15 cellular contexts compared by ENCODE assay signal in genomic region chr3:24591661-24592555, GRCh38.
DNase-seq lines count a peak whose midpoint lies in the region; ATAC-seq, FAIRE-seq and TF ChIP-seq lines count a peak whose summit lies in the region.
"Had no signal": no experiment of that assay in that cellular context is flagged by ENCODE, and none has a peak within 500 bp of the region (broad histone marks: within the 10 kb centered on the region; RNA-seq: fewer than 3 reads in every experiment).

No MANE protein-coding gene starts in this region.

- CTCF ChIA-PET in A549 (lab: Yijun Ruan, JAX), result interaction anchor here (0.5 to 1.3 kb wide), 2 partner anchors 88 to 327 kb away, joined by 3 read pairs; no protein-coding TSS in a partner anchor
- CTCF ChIA-PET in HEK293 (lab: Yijun Ruan, JAX), result interaction anchor here (1.0 kb wide), 1 partner anchor 9 kb away, joined by 3 read pairs; no protein-coding TSS in a partner anchor

- no peak for TF ChIP-seq POLR2A in A549 (IDR thresholded peaks at IDR 0.05; ENCODE audit: low read length)

- 40% methylated on average over 5 of the region's 5 CpGs for WGBS in A549 (ENCODE audit: missing lambda C conversion rate)
- WGBS in hepatocyte (ENCODE audit: low lambda C conversion rate, missing lambda C conversion rate), result 74% methylated on average over 5 of the region's 5 CpGs

- H3K79me2 ChIP-seq in hepatocyte, result no peaks in the 10 kb centered on the region

- no peaks in the 10 kb centered on the region for H3K27me3 ChIP-seq in hepatocyte
- H3K27me3 ChIP-seq: tibial artery had no signal

- H3K36me3 ChIP-seq in HEK293 (ENCODE audit: control insufficient read depth in 2 of 2, insufficient read depth in 1 of 2, low read length in 2 of 2) (no peaks in the 10 kb centered on the region), hepatocyte (replicated peaks; ENCODE audit: insufficient read depth, low read depth) (no peaks in the 10 kb centered on the region)
- H3K36me3 ChIP-seq: tibial artery had no signal

- TF ChIP-seq CTCF in A549 (IDR thresholded peaks at IDR 0.05), result no peak
- no peak for TF ChIP-seq CTCF in HEK293 (tag by site-specific recombination; IDR thresholded peaks at IDR 0.05)
- no peak for TF ChIP-seq CTCF in hepatocyte (IDR thresholded peaks at IDR 0.05; ENCODE audit: poor library complexity)

- no peak overlapping the region for H2AFZ ChIP-seq in hepatocyte

- POLR2A ChIA-PET in A549 (lab: Yijun Ruan, JAX) (no interaction called here), HEK293 (lab: Yijun Ruan, JAX) (no interaction called here)

- H3K4me2 ChIP-seq in A549 (peak overlapping the region; percentile 43), hepatocyte (peak overlapping the region; percentile 6)

- peaks cover 34% of the 10 kb centered on the region for H3K4me1 ChIP-seq in A549
- H3K4me1 ChIP-seq in HEK293 (ENCODE audit: control insufficient read depth, insufficient read depth, low read length), result no peaks in the 10 kb centered on the region
- peaks cover 41% of the 10 kb centered on the region for H3K4me1 ChIP-seq in hepatocyte (ENCODE audit: insufficient read depth)

- no peaks in the 10 kb centered on the region for H4K20me1 ChIP-seq in hepatocyte (ENCODE audit: insufficient read depth, poor library complexity, severe bottlenecking)

- H3K27ac ChIP-seq in A549, result peak overlapping the region in 1 of 2 experiments; percentile 57; a peak in 1 of 6 replicates
- no peak overlapping the region for H3K27ac ChIP-seq in HEK293 (ENCODE audit: extremely low read depth, low read depth, low read length)
- H3K27ac ChIP-seq in hepatocyte, result peak overlapping the region; percentile 89
- H3K27ac ChIP-seq: tibial artery had no signal

- FAIRE-seq in A549 (lab: Jason Lieb, UNC), result no peak
- FAIRE-seq: GM19239, H54 had no signal

- H3K9me2 ChIP-seq in hepatocyte (replicated peaks; ENCODE audit: insufficient read depth), result no peaks in the 10 kb centered on the region

- DNase-seq in A549 (ENCODE audit: low read depth in 1 of 2, low spot score in 1 of 2), result peak in 1 of 2 experiments; percentile 53
- DNase-seq in SW480 (ENCODE audit: low spot score), result peak; percentile 39
- no peak for DNase-seq in hepatocyte (ENCODE audit: low spot score)
- DNase-seq in retina, result no peak
- no peak for DNase-seq in NK-92 (lab: John Stamatoyannopoulos, UW; ENCODE audit: unreplicated experiment)
- DNase-seq: activated CD8-positive, alpha-beta T cell treated with anti-CD3 and anti-CD28 coated beads for 36 hours; DMS79 treated with DMSO at 0.1 percent for 48 hours; nucleus accumbens; SHP77 treated with DMSO at 0.1 percent for 48 hours; tibial artery had no signal

- TF ChIP-seq RAD21 in A549 (conservative IDR thresholded peaks at IDR 0.05 in 1 of 2, IDR thresholded peaks at IDR 0.05 in 1 of 2), result no peak

- TF ChIP-seq EP300 in A549 (IDR thresholded peaks at IDR 0.05), result no peak

- peak; percentile 68 to 87 for ATAC-seq in A549
- ATAC-seq in HG02884 (IDR thresholded peaks at IDR 0.05; ENCODE audit: unreplicated experiment), result no peak
- ATAC-seq in HG02840 (IDR thresholded peaks at IDR 0.05; ENCODE audit: low FRiP score, unreplicated experiment), result no peak
- ATAC-seq: activated CD8-positive, alpha-beta T cell treated with anti-CD3 and anti-CD28 coated beads for 36 hours had no signal

- H3K9me3 ChIP-seq in A549 (no peaks in the 10 kb centered on the region), HEK293 (ENCODE audit: control insufficient read depth, insufficient read depth, low read depth, low read length) (no peaks in the 10 kb centered on the region), hepatocyte (ENCODE audit: low read depth) (no peaks in the 10 kb centered on the region)
- H3K9me3 ChIP-seq: tibial artery had no signal

- H3K4me3 ChIP-seq in A549, result no peak overlapping the region
- no peak overlapping the region for H3K4me3 ChIP-seq in HEK293 (ENCODE audit: low read depth, low read length)
- no peak overlapping the region for H3K4me3 ChIP-seq in hepatocyte
- H3K4me3 ChIP-seq: tibial artery had no signal

TF ChIP-seq in A549, 52 proteins besides CTCF, POLR2A, EP300 and RAD21:
- TF ChIP-seq MAFK (IDR thresholded peaks at IDR 0.05; ENCODE audit: partially characterized antibody) (peak; percentile 47), GATA3 (IDR thresholded peaks at IDR 0.05; ENCODE audit: borderline replicate concordance) (0 out of 2 replicates have a peak, but pooled peaks have one; percentile 30), MAX (IDR thresholded peaks at IDR 0.05) (no peak)
TF ChIP-seq in A549: peak in this region for 2.

TF ChIP-seq in HEK293, 187 proteins besides CTCF, POLR2A, EP300 and RAD21:
- TF ChIP-seq ZFHX2 (tag by site-specific recombination; conservative IDR thresholded peaks at IDR 0.05), result peak; percentile 57
- TF ChIP-seq ZNF521 (tag by site-specific recombination; IDR thresholded peaks at IDR 0.05), result no peak
- no peak for TF ChIP-seq ZNF658 (tag by site-specific recombination; IDR thresholded peaks at IDR 0.05)
- TF ChIP-seq EGR2 (tag by site-specific recombination; IDR thresholded peaks at IDR 0.05; ENCODE audit: low read depth), result peak; percentile 61
- TF ChIP-seq ZFP3 (tag by site-specific recombination; IDR thresholded peaks at IDR 0.05; ENCODE audit: low read depth), result no peak
- no peak for TF ChIP-seq PRDM1 (tag by site-specific recombination; IDR thresholded peaks at IDR 0.05)
- TF ChIP-seq ZNF394 (tag by site-specific recombination; IDR thresholded peaks at IDR 0.05; ENCODE audit: borderline replicate concordance), result no peak
- TF ChIP-seq ZNF707 (tag by site-specific recombination; IDR thresholded peaks at IDR 0.05), result no peak
- TF ChIP-seq HOXD13 (CRISPR knock-in tag; IDR thresholded peaks at IDR 0.05; ENCODE audit: borderline replicate concordance), result no peak
- TF ChIP-seq ZNF146 (tag by site-specific recombination; IDR thresholded peaks at IDR 0.05), result no peak
- TF ChIP-seq ZNF184 (tag by site-specific recombination; IDR thresholded peaks at IDR 0.05), result no peak
- no peak for TF ChIP-seq ZNF174 (tag by site-specific recombination; IDR thresholded peaks at IDR 0.05)

Comparison
In these comparisons a context has a peak if more than half of its experiments do, and no peak if none do; other contexts are left out.
1. ATAC-seq: peak in A549 (2 of 2); none in HG02884 (single experiment) and HG02840 (single experiment).